ENCODE assay signal across 8 cellular contexts in the genomic region with DNA sequence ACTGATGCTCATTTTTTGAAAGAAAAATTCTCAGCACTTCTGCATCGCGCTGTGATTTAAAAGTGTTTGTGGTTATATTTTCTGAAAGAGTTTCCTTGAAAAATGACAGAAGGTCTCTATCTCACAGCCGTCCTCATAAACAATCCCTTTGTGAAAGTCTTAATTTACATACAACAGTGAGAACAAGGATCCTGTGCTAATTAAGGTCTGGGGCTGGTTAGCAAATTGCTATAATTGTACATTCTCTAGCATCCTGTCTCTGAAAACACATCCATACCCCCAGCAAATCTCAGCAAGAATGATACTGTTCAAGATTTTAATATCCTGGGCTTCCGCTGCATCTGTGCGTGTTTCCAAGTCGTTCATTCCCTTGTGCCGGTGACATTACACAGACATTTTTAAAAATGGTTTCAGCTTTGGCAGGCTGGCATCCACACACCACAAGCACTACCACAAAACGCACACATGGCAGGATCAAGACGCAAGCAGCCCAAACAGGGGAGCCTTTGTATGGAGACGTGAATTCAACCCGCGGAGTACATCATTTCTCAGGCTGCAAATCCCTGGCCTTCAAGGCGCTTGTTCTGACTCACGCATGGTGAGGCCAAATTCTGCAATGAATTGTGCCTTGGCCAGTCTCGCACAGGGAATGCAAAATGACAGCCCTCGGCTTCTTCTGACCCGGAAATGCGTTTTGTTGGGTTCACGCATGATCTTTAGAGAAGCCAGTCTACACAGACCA. TPM values are rescaled to one million over a fixed set of nuclear protein-coding genes. Genes with fewer than 3 reads are reported as not detected.
A peak's percentile ranks its signal among the peaks of the same experiment; 100 is the strongest.
DNase-seq lines count a peak whose midpoint lies in the region; ATAC-seq and TF ChIP-seq lines count a peak whose summit lies in the region.

No MANE protein-coding gene starts in this region.

- H3K9me3 ChIP-seq in heart right ventricle = no peaks in the 10 kb centered on the region

- POLR2A ChIA-PET in BJ (lab: Charles Lee) = interaction anchor here (0.6 kb wide), 2 partner anchors 14 to 1371 kb away, joined by 4 to 6 read pairs; no protein-coding TSS in a partner anchor
- POLR2A ChIA-PET in activated B cell treated with CpG ODN at 0.5 μM for 24 hours (lab: Charles Lee) = interaction anchor here (1.6 kb wide), 1 partner anchor 20 kb away, joined by 5 read pairs; a partner anchor contains a TSS

- peaks cover 68% of the 10 kb centered on the region for H3K36me3 Mint-ChIP-seq in activated B cell treated with CpG ODN at 0.5 μM for 24 hours (ENCODE audit: low read depth)
- peaks cover 25% of the 10 kb centered on the region for H3K36me3 Mint-ChIP-seq in effector memory CD8-positive, alpha-beta T cell (ENCODE audit: insufficient read depth)

- H3K27me3 ChIP-seq in BJ (ENCODE audit: control insufficient read depth, insufficient read depth, low read length) = no peaks in the 10 kb centered on the region
- no peaks in the 10 kb centered on the region for H3K27me3 ChIP-seq in heart right ventricle

- H3K27me3 Mint-ChIP-seq in activated B cell treated with CpG ODN at 0.5 μM for 24 hours = no peaks in the 10 kb centered on the region
- H3K27me3 Mint-ChIP-seq in effector memory CD8-positive, alpha-beta T cell = no peaks in the 10 kb centered on the region

- DNase-seq in BJ (ENCODE audit: low read depth) (peak; percentile 66), activated B cell treated with CpG ODN at 0.5 μM for 24 hours (no peak), heart right ventricle (peak; percentile 28 to 55), posterior vena cava (ENCODE audit: low spot score) (peak; percentile 90), NCI-H1105 treated with DMSO at 0.1 percent for 48 hours (lab: John Stamatoyannopoulos, UW) (no peak)
- DNase-seq in effector memory CD8-positive, alpha-beta T cell = no peak

- ATAC-seq in activated B cell treated with CpG ODN at 0.5 μM for 24 hours (ENCODE audit: low read depth) = no peak
- ATAC-seq in heart right ventricle = peak; percentile 32 to 76 (median 52)
- no peak for ATAC-seq in effector memory CD8-positive, alpha-beta T cell (replicated peaks)
- no peak for ATAC-seq in GM21526 (IDR thresholded peaks at IDR 0.05; ENCODE audit: low FRiP score, unreplicated experiment)
- ATAC-seq in GM19351 (IDR thresholded peaks at IDR 0.05; ENCODE audit: unreplicated experiment) = no peak

- 50 to 56% methylated on average over 19 of the region's 19 CpGs for WGBS in heart right ventricle, 2 donors

- peak overlapping the region; percentile 66 for H3K27ac Mint-ChIP-seq in activated B cell treated with CpG ODN at 0.5 μM for 24 hours
- H3K27ac Mint-ChIP-seq in effector memory CD8-positive, alpha-beta T cell = peak overlapping the region in 1 of 2 donors; percentile 77

- no peak overlapping the region for H3K4me3 Mint-ChIP-seq in activated B cell treated with CpG ODN at 0.5 μM for 24 hours
- H3K4me3 Mint-ChIP-seq in effector memory CD8-positive, alpha-beta T cell = no peak overlapping the region

- intact Hi-C loops in activated B cell treated with CpG ODN at 0.5 μM for 24 hours (cut with micrococcal nuclease) (loop anchor here (5.0 kb wide), 1 partner anchor 36 kb away; no protein-coding TSS in a partner anchor), heart right ventricle (cut with DNase I) (no loop called here), posterior vena cava (cut with DNase I) (no loop called here)

- peaks cover 45% of the 10 kb centered on the region for H3K4me1 Mint-ChIP-seq in activated B cell treated with CpG ODN at 0.5 μM for 24 hours
- H3K4me1 Mint-ChIP-seq in effector memory CD8-positive, alpha-beta T cell (ENCODE audit: low read depth in 2 of 2) = peaks cover 34% of the 10 kb centered on the region in 2 donors

- H3K4me1 ChIP-seq in heart right ventricle = peaks cover 4 to 85% (median 65%) of the 10 kb centered on the region in 9 donors

- H3K36me3 ChIP-seq in BJ (ENCODE audit: control insufficient read depth, insufficient read depth, low read length) = no peaks in the 10 kb centered on the region
- peaks cover 0 to 14% (median 0%) of the 10 kb centered on the region in 9 donors for H3K36me3 ChIP-seq in heart right ventricle

- H3K4me3 ChIP-seq in BJ (ENCODE audit: low read depth, low read length) (no peak overlapping the region), heart right ventricle (no peak overlapping the region)

- peak overlapping the region; percentile 58 to 85 (median 71) for H3K27ac ChIP-seq in heart right ventricle

- CTCF ChIA-PET in BJ (lab: Yijun Ruan, JAX) (interaction anchor here (1.1 kb wide), 1 partner anchor 48 kb away, joined by 6 read pairs; no protein-coding TSS in a partner anchor), activated B cell treated with CpG ODN at 0.5 μM for 24 hours (lab: Charles Lee) (interaction anchor here (1.1 kb wide), 1 partner anchor 48 kb away, joined by 4 read pairs; no protein-coding TSS in a partner anchor)

- H3K9me3 Mint-ChIP-seq in activated B cell treated with CpG ODN at 0.5 μM for 24 hours = no peaks in the 10 kb centered on the region
- H3K9me3 Mint-ChIP-seq in effector memory CD8-positive, alpha-beta T cell = no peaks in the 10 kb centered on the region

- no peak for TF ChIP-seq CTCF in BJ (IDR thresholded peaks at IDR 0.05; ENCODE audit: insufficient read depth, low read depth, low read length)
- TF ChIP-seq CTCF in activated B cell treated with CpG ODN at 0.5 μM for 24 hours (IDR thresholded peaks at IDR 0.05) = no peak
- no peak for TF ChIP-seq CTCF in heart right ventricle (IDR thresholded peaks at IDR 0.05)

RNA-seq across cellular contexts. Expression of a gene that starts 20.3 kb away (rescaled TPM):
- 11.8 and 12.7 TPM in 2 replicates for polyA plus RNA-seq in BJ (2011; rRNA removed)
- 13.3 and 14.7 TPM in 2 replicates for polyA minus RNA-seq in BJ (2011; rRNA and poly(A)+ RNA removed)
- total RNA-seq in activated B cell treated with CpG ODN at 0.5 μM for 24 hours = 42.6 and 44.7 TPM in 2 replicates
- 10 to 100 TPM; 22.0 to 39.0 (median 29.0) TPM for total RNA-seq in heart right ventricle
- polyA plus RNA-seq in heart right ventricle = 10 to 100 TPM in 1 of 2 donors, 1 to 10 TPM in 1; 6.4 to 22.5 TPM
- 10 to 100 TPM; 28.0 to 29.3 TPM for total RNA-seq in posterior vena cava

Comparison
In these comparisons a context has a peak if more than half of its experiments do, and no peak if none do; other contexts are left out.
1. DNase-seq: peak in BJ (single experiment), heart right ventricle (2 of 2) and posterior vena cava (single experiment); none in activated B cell treated with CpG ODN at 0.5 μM for 24 hours (single experiment), effector memory CD8-positive, alpha-beta T cell (0 of 3) and NCI-H1105 treated with DMSO at 0.1 percent for 48 hours (single experiment).
2. ATAC-seq: peak in heart right ventricle (8 of 8); none in activated B cell treated with CpG ODN at 0.5 μM for 24 hours (single experiment), effector memory CD8-positive, alpha-beta T cell (single experiment), GM21526 (single experiment) and GM19351 (single experiment).